In genomic region chr19:2330255-2330631, GRCh38 we compare ENCODE assay signal across 14 cellular contexts. TPM values are rescaled to one million over a fixed set of nuclear protein-coding genes. Genes with fewer than 3 reads are reported as not detected.
DNase-seq lines count a peak whose midpoint lies in the region; ATAC-seq and TF ChIP-seq lines count a peak whose summit lies in the region.
"Had no signal": no experiment of that assay in that cellular context is flagged by ENCODE, and none has a peak within 500 bp of the region (broad histone marks: within the 10 kb centered on the region; RNA-seq: fewer than 3 reads in every experiment).

No MANE protein-coding gene starts in this region.

- TF ChIP-seq RAD21 in IMR-90 (IDR thresholded peaks at IDR 0.05; ENCODE audit: low read length), result no peak

- peaks cover 26% of the 10 kb centered on the region for H3K36me3 Mint-ChIP-seq in CD8-positive, alpha-beta T cell
- H3K36me3 Mint-ChIP-seq in neural crest cell (ENCODE audit: low read depth), result no peaks in the 10 kb centered on the region

- ATAC-seq in CD8-positive, alpha-beta T cell, result no peak
- ATAC-seq in IMR-90 (ENCODE audit: low read depth), result no peak
- no peak for ATAC-seq in body of pancreas
- ATAC-seq in left cardiac atrium, result no peak
- ATAC-seq: gastroesophageal sphincter, Panc1, sciatic nerve had no signal

- no peak overlapping the region for H3K27ac ChIP-seq in CD8-positive, alpha-beta T cell (ENCODE audit: low read depth, low read length)
- H3K27ac ChIP-seq in IMR-90 (ENCODE audit: insufficient read depth, low read length) (no peak overlapping the region), body of pancreas (peak overlapping the region; percentile 58 to 80 (median 68))
- H3K27ac ChIP-seq: uterus had no signal

- H3K79me1 ChIP-seq in IMR-90 (ENCODE audit: low read depth in 1 of 2, low read length in 2 of 2), result peaks cover 34 to 77% of the 10 kb centered on the region in 2 experiments

- H4K5ac ChIP-seq in IMR-90 (ENCODE audit: low read depth, low read length), result no peak overlapping the region

- H4K91ac ChIP-seq in IMR-90 (ENCODE audit: insufficient read depth, low read depth, low read length), result no peak overlapping the region

- H2BK120ac ChIP-seq in IMR-90 (ENCODE audit: low read depth, low read length), result no peak overlapping the region

- peaks cover 68% of the 10 kb centered on the region for H3K4me1 ChIP-seq in CD8-positive, alpha-beta T cell (ENCODE audit: insufficient read depth, low read length)
- H3K4me1 ChIP-seq in IMR-90 (ENCODE audit: control insufficient read depth, insufficient read depth, low read length) (peaks cover 4% of the 10 kb centered on the region), body of pancreas (peaks cover 67% of the 10 kb centered on the region)

- H3K27me3 ChIP-seq in CD8-positive, alpha-beta T cell (ENCODE audit: insufficient read depth, low read length), result no peaks in the 10 kb centered on the region
- no peaks in the 10 kb centered on the region for H3K27me3 ChIP-seq in IMR-90 (ENCODE audit: control insufficient read depth, insufficient read depth, low read length)
- H3K27me3 ChIP-seq in body of pancreas, result no peaks in the 10 kb centered on the region
- H3K27me3 ChIP-seq: gastroesophageal sphincter, uterus had no signal

- DNase-seq in CD8-positive, alpha-beta T cell, result no peak
- no peak for DNase-seq in IMR-90
- DNase-seq in body of pancreas, result no peak
- DNase-seq in neural crest cell (ENCODE audit: low read depth, low spot score), result no peak
- no peak for DNase-seq in NCI-H748 treated with DMSO at 0.1 percent for 48 hours (lab: John Stamatoyannopoulos, UW)
- no peak for DNase-seq in posterior vena cava (ENCODE audit: low spot score)
- DNase-seq in left cardiac atrium, result no peak
- DNase-seq in NCI-H82 treated with DMSO at 0.1 percent for 48 hours (lab: John Stamatoyannopoulos, UW; ENCODE audit: unreplicated experiment), result no peak
- DNase-seq: uterus had no signal

- peaks cover 59% of the 10 kb centered on the region for H3K4me1 Mint-ChIP-seq in CD8-positive, alpha-beta T cell (ENCODE audit: low read depth)
- H3K4me1 Mint-ChIP-seq in neural crest cell, result peaks cover 48% of the 10 kb centered on the region

- H3K4me3 Mint-ChIP-seq in CD8-positive, alpha-beta T cell, result peak overlapping the region; percentile 42
- peak overlapping the region; percentile 84 for H3K4me3 Mint-ChIP-seq in neural crest cell

- CTCF ChIA-PET in CD8-positive, alpha-beta T cell (lab: Charles Lee), result interaction anchor here (1.2 to 1.4 kb wide), 2 partner anchors 41 to 53 kb away, joined by 3 read pairs; no protein-coding TSS in a partner anchor
- CTCF ChIA-PET in IMR-90 (lab: Yijun Ruan, JAX), result no interaction called here

- H3K4ac ChIP-seq in IMR-90 (ENCODE audit: low read depth, low read length), result no peak overlapping the region

- H2BK5ac ChIP-seq in IMR-90 (ENCODE audit: low read depth, low read length, poor library complexity, severe bottlenecking), result no peak overlapping the region

- no peak for TF ChIP-seq CTCF in CD8-positive, alpha-beta T cell (IDR thresholded peaks at IDR 0.05)
- TF ChIP-seq CTCF in IMR-90 (conservative IDR thresholded peaks at IDR 0.05; ENCODE audit: low read depth, low read length), result no peak
- no peak for TF ChIP-seq CTCF in body of pancreas (IDR thresholded peaks at IDR 0.05)
- no peak for TF ChIP-seq CTCF in neural crest cell (conservative IDR thresholded peaks at IDR 0.05)

- POLR2A ChIA-PET in CD8-positive, alpha-beta T cell (lab: Charles Lee), result no interaction called here
- POLR2A ChIA-PET in IMR-90 (lab: Charles Lee; ENCODE audit: unreplicated experiment), result no interaction called here

- no peak overlapping the region for H2BK15ac ChIP-seq in IMR-90 (ENCODE audit: low read depth, low read length)

- in situ Hi-C loops in IMR-90 (cut with MboI; ENCODE audit: low sequenced_read_pairs), result no loop called here

- H3K4me3 ChIP-seq in CD8-positive, alpha-beta T cell (ENCODE audit: low read depth, low read length), result no peak overlapping the region
- H3K4me3 ChIP-seq in IMR-90 (ENCODE audit: insufficient read depth, low read depth, low read length) (no peak overlapping the region), body of pancreas (no peak overlapping the region)
- H3K4me3 ChIP-seq: lung had no signal

- H2AK5ac ChIP-seq in IMR-90 (ENCODE audit: low read depth, low read length), result peak overlapping the region; percentile 5; the same call in 1 of the 2 replicates

- TF ChIP-seq POLR2A in IMR-90 (IDR thresholded peaks at IDR 0.05; ENCODE audit: low read depth, low read length) (no peak), body of pancreas (IDR thresholded peaks at IDR 0.05) (no peak)

- H3K9me3 ChIP-seq in CD8-positive, alpha-beta T cell (ENCODE audit: low read length), result no peaks in the 10 kb centered on the region
- H3K9me3 ChIP-seq in IMR-90 (ENCODE audit: control insufficient read depth, insufficient read depth, low read length) (no peaks in the 10 kb centered on the region), body of pancreas (no peaks in the 10 kb centered on the region)
- H3K9me3 ChIP-seq: gastroesophageal sphincter, uterus had no signal

- H3K18ac ChIP-seq in IMR-90 (ENCODE audit: low read depth, low read length), result no peak overlapping the region

- no peak overlapping the region for H2AK9ac ChIP-seq in IMR-90 (replicated peaks; ENCODE audit: low read depth, low read length, poor library complexity)

- H2BK20ac ChIP-seq in IMR-90 (ENCODE audit: low read depth, low read length), result no peak overlapping the region

- no peak overlapping the region for H3K14ac ChIP-seq in IMR-90 (replicated peaks; ENCODE audit: low read depth, low read length)

- peaks cover 3% of the 10 kb centered on the region for H3K36me3 ChIP-seq in CD8-positive, alpha-beta T cell (ENCODE audit: insufficient read depth, low read length)
- H3K36me3 ChIP-seq in IMR-90 (ENCODE audit: control insufficient read depth, insufficient read depth, low read length) (peaks cover 9% of the 10 kb centered on the region), body of pancreas (replicated peaks in 1 of 2; ENCODE audit: insufficient read depth in 1 of 2, low read depth in 2 of 2) (no peaks in the 10 kb centered on the region)
- H3K36me3 ChIP-seq: uterus had no signal

- no peak overlapping the region for H2AFZ ChIP-seq in IMR-90 (replicated peaks; ENCODE audit: low read length, poor library complexity)

- H3K9ac ChIP-seq in IMR-90 (ENCODE audit: low read depth, low read length), result no peak overlapping the region

- H4K20me1 ChIP-seq in IMR-90 (ENCODE audit: insufficient read depth, low read length), result peaks cover 38% of the 10 kb centered on the region

- no peak overlapping the region for H4K8ac ChIP-seq in IMR-90 (ENCODE audit: low read depth in 2 of 2, low read length in 2 of 2)

- peak overlapping the region; percentile 66 for H3K27ac Mint-ChIP-seq in CD8-positive, alpha-beta T cell
- no peak overlapping the region for H3K27ac Mint-ChIP-seq in neural crest cell (ENCODE audit: unreplicated experiment)

- no TSS peak for BruUV-seq in IMR-90 (replicated peaks; lab: Mats Ljungman, UMichigan)

- H3K23ac ChIP-seq in IMR-90 (ENCODE audit: low read depth, low read length), result no peak overlapping the region

- intact Hi-C loops in CD8-positive, alpha-beta T cell (cut with DNase I, micrococcal nuclease), result no loop called here
- intact Hi-C loops in IMR-90 (cut with micrococcal nuclease) (no loop called here), body of pancreas (cut with DNase I) (no loop called here), posterior vena cava (cut with DNase I) (no loop called here), left cardiac atrium (cut with DNase I) (no loop called here)

- H3K9me1 ChIP-seq in IMR-90 (ENCODE audit: insufficient read depth, low read length), result no peaks in the 10 kb centered on the region

- dilution Hi-C loops in IMR-90 (cut with HindIII; ENCODE audit: low sequenced_read_pairs, unreplicated experiment), result no loop called here

- H3K9me3 Mint-ChIP-seq in CD8-positive, alpha-beta T cell, result no peaks in the 10 kb centered on the region
- no peaks in the 10 kb centered on the region for H3K9me3 Mint-ChIP-seq in neural crest cell

- no peak overlapping the region for H3K4me2 ChIP-seq in IMR-90 (ENCODE audit: low read depth, low read length)

- no peak overlapping the region for H3K56ac ChIP-seq in IMR-90 (ENCODE audit: extremely low read depth, insufficient read depth, low read length)

- 85% methylated on average over 8 of the region's 10 CpGs; no CpG with 5 or more reads in 1 of the 2 experiments for WGBS in IMR-90 (ENCODE audit: extremely low coverage in 2 of 2, insufficient read length in 1 of 2), 2 experiments
- WGBS in body of pancreas, 2 donors, result 37 to 60% methylated on average over 8 to 10 of the region's 10 CpGs

- H3K27me3 Mint-ChIP-seq in CD8-positive, alpha-beta T cell (ENCODE audit: low read depth), result no peaks in the 10 kb centered on the region
- H3K27me3 Mint-ChIP-seq in neural crest cell (ENCODE audit: low read depth), result peaks cover 2% of the 10 kb centered on the region

RNA-seq across cellular contexts. Expression of gene SPPL2B, which starts 1.8 kb away (rescaled TPM):
- 100 to 1,000 TPM; 123 to 126 TPM for total RNA-seq in CD8-positive, alpha-beta T cell
- total RNA-seq in IMR-90 (2012; rRNA removed), result 3.4 and 4.2 TPM in 2 replicates
- polyA plus RNA-seq in IMR-90 (2012; rRNA removed), result 45.7 and 52.0 TPM in 2 replicates
- 25.9 and 36.5 TPM in 2 replicates for polyA plus RNA-seq in IMR-90 (2012; cell fraction: cytosol; rRNA removed)
- polyA plus RNA-seq in IMR-90 (2012; cell fraction: nucleus; rRNA removed; ENCODE audit: low replicate concordance), result 327 and 736 TPM in 2 replicates
- 100 to 1,000 TPM in 1 of 2 donors, 10 to 100 TPM in 1; 75.8 to 202 TPM for total RNA-seq in body of pancreas
- total RNA-seq in neural crest cell, result 117 and 119 TPM in 2 replicates
- total RNA-seq in posterior vena cava, result 10 to 100 TPM; 20.7 to 36.9 TPM
- total RNA-seq in left cardiac atrium, result 10 to 100 TPM; 22.9 to 33.7 TPM

RNA-seq across cellular contexts. Expression of gene LSM7, which starts 1.9 kb away (rescaled TPM):
- 100 to 1,000 TPM; 103 to 113 TPM for total RNA-seq in CD8-positive, alpha-beta T cell
- total RNA-seq in IMR-90 (2012; rRNA removed) (145 and 200 TPM in 2 replicates), body of pancreas (10 to 100 TPM; 45.7 to 69.9 TPM), neural crest cell (191 and 198 TPM in 2 replicates), posterior vena cava (10 to 100 TPM; 46.2 to 50.5 TPM), left cardiac atrium (10 to 100 TPM; 43.6 to 47.7 TPM)
- 544 and 708 TPM in 2 replicates for polyA plus RNA-seq in IMR-90 (2012; rRNA removed)
- 747 and 763 TPM in 2 replicates for polyA plus RNA-seq in IMR-90 (2012; cell fraction: cytosol; rRNA removed)
- polyA plus RNA-seq in IMR-90 (2012; cell fraction: nucleus; rRNA removed; ENCODE audit: low replicate concordance), result 274 and 317 TPM in 2 replicates

RNA-seq across cellular contexts. Expression of gene LINGO3, which starts 22.3 kb away (rescaled TPM):
- under 1 TPM; 0.33 to 0.46 TPM for total RNA-seq in CD8-positive, alpha-beta T cell
- total RNA-seq in IMR-90 (2012; rRNA removed), result not detected in 2 replicates
- polyA plus RNA-seq in IMR-90 (2012; rRNA removed), result not detected in 2 replicates
- polyA plus RNA-seq in IMR-90 (2012; cell fraction: cytosol; rRNA removed), result 0.03 TPM in 1 of 2 replicates, not detected in the other
- not detected in 2 replicates for polyA plus RNA-seq in IMR-90 (2012; cell fraction: nucleus; rRNA removed; ENCODE audit: low replicate concordance)
- total RNA-seq in body of pancreas, result not detected
- not detected in 2 replicates for total RNA-seq in neural crest cell
- under 1 TPM in 1 of 2 donors, not detected in 1; 0.10 TPM for total RNA-seq in posterior vena cava
- not detected for total RNA-seq in left cardiac atrium
- total RNA-seq: dermis microvascular lymphatic vessel endothelial cell, gastroesophageal sphincter, sciatic nerve, uterus had no signal

RNA-seq across cellular contexts. Expression of gene TMPRSS9, which starts 29.8 kb away (rescaled TPM):
- not detected for total RNA-seq in CD8-positive, alpha-beta T cell
- total RNA-seq in IMR-90 (2012; rRNA removed) (not detected in 2 replicates), body of pancreas (not detected), neural crest cell (0.12 TPM in 1 of 2 replicates, not detected in the other), posterior vena cava (not detected), left cardiac atrium (not detected)
- polyA plus RNA-seq in IMR-90 (2012; rRNA removed), result not detected in 2 replicates
- not detected in 2 replicates for polyA plus RNA-seq in IMR-90 (2012; cell fraction: cytosol; rRNA removed)
- 0.07 and 0.09 TPM in 2 replicates for polyA plus RNA-seq in IMR-90 (2012; cell fraction: nucleus; rRNA removed; ENCODE audit: low replicate concordance)
- total RNA-seq: dermis microvascular lymphatic vessel endothelial cell, sciatic nerve had no signal

RNA-seq across cellular contexts. Expression of gene PEAK3, which starts 48.3 kb away (rescaled TPM):
- not detected for total RNA-seq in CD8-positive, alpha-beta T cell
- total RNA-seq in IMR-90 (2012; rRNA removed) (under 0.01 TPM in 1 of 2 replicates, not detected in the other), body of pancreas (under 1 TPM; 0.66 to 0.78 TPM), neural crest cell (not detected in 2 replicates), posterior vena cava (1 to 10 TPM in 1 of 2 donors, under 1 TPM in 1; 0.90 to 2.0 TPM), left cardiac atrium (1 to 10 TPM; 1.0 to 2.3 TPM)
- polyA plus RNA-seq in IMR-90 (2012; rRNA removed), result 0.09 and 0.19 TPM in 2 replicates
- 0.09 and 0.15 TPM in 2 replicates for polyA plus RNA-seq in IMR-90 (2012; cell fraction: cytosol; rRNA removed)
- polyA plus RNA-seq in IMR-90 (2012; cell fraction: nucleus; rRNA removed; ENCODE audit: low replicate concordance), result 0.14 TPM in 1 of 2 replicates, not detected in the other

Comparison
In these comparisons a context has a peak if more than half of its experiments do, and no peak if none do; other contexts are left out.
1. H3K27ac ChIP-seq: peak in body of pancreas (4 of 4); none in CD8-positive, alpha-beta T cell (single experiment) and IMR-90 (single experiment).